26 cellular contexts compared by ENCODE assay signal in the genomic region with DNA sequence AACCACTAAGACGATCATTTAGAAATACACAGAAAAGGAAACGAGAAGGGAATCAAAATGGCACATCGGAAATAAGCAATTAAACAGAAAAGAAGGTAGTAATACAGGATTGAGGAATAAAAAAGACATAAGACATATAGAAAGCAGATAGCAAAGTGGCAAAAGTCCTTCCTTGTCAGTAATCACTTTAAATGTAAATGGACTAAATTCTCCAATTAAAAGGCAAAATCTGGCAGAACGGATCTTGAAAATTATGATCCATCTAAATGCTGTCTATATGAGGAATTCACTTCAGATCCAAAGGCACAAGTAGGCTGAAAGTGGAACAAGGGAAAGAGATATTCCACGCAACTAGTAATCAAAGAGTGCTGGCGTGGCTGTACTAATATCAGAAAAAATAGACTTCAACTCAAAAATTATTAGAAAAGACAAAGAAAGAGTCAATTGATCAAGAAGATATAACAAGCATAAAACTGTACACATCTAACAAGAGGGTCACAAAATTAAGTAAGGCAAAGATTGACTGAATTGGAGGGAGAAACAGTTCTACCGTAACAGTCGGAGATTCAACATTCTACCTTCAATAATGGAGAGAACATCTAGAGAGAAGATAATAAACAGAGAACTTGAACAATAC.
"Had no signal": no experiment of that assay in that cellular context is flagged by ENCODE, and none has a peak within 500 bp of the region (broad histone marks: within the 10 kb centered on the region; RNA-seq: fewer than 3 reads in every experiment).

No MANE protein-coding gene starts in this region.

- H3K36me3 ChIP-seq: pancreas, right lobe of liver, thoracic aorta, thyroid gland had no signal

- H3K4me1 ChIP-seq: pancreas, psoas muscle, right lobe of liver, sigmoid colon, stomach, thyroid gland, tibial nerve, upper lobe of left lung, vagina had no signal

- H3K9me3 ChIP-seq: neutrophil, right lobe of liver, thyroid gland had no signal

- H3K27ac Mint-ChIP-seq: natural killer cell treated with Interleukin-12 subunit alpha and Interleukin-12 subunit beta and Interleukin-15 and Interleukin-18, amount 100 ng/mL, for 72 hours; nephron progenitor cell; progenitor cell of endocrine pancreas; stimulated activated effector memory CD8-positive, alpha-beta T cell treated with anti-CD3 and anti-CD28 coated beads, Interleukin-12 subunit alpha, Interleukin-12 subunit beta, amount 100 ng/mL, for 72 hours; stimulated activated naive B cell treated with anti-CD40 and anti-IgM and Interleukin-4, amounts not matched to agents 10 μg/mL and 1 μg/mL and 100 μg/mL, for 72 hours; stimulated activated naive CD8-positive, alpha-beta T cell treated with anti-CD3 and anti-CD28 coated beads, Interleukin-15, Interleukin-2, amounts not matched to agents 100 ng/mL and 50 ng/mL, for 24 hours had no signal

- DNase-seq: nephron progenitor cell; nucleus accumbens; pancreas; psoas muscle; right lobe of liver; sigmoid colon; small intestine; stimulated activated CD4-positive, alpha-beta T cell treated with anti-CD3 and anti-CD28 coated beads, Interleukin-15, amount 100 ng/mL, for 24 hours; stimulated activated CD4-positive, alpha-beta T cell treated with anti-CD3 and anti-CD28 coated beads, Interleukin-2, amount 100 ng/mL, for 24 hours; stimulated activated CD4-positive, alpha-beta T cell treated with anti-CD3 and anti-CD28 coated beads, Interleukin-2, amount 100 ng/mL, for 48 hours; stimulated activated CD4-positive, alpha-beta T cell treated with anti-CD3 and anti-CD28 coated beads, Interleukin-4, amount 100 ng/mL, for 24 hours; stimulated activated naive B cell treated with anti-CD40 and anti-IgM and Interleukin-4, amounts not matched to agents 10 μg/mL and 1 μg/mL and 100 μg/mL, for 72 hours; stimulated activated naive CD4-positive, alpha-beta T cell treated with Interleukin-2 at 50 U/mL for 16 hours; thyroid gland; trophoblast cell; upper lobe of left lung had no signal

- H3K27me3 Mint-ChIP-seq: natural killer cell treated with Interleukin-12 subunit alpha and Interleukin-12 subunit beta and Interleukin-15 and Interleukin-18, amount 100 ng/mL, for 72 hours; progenitor cell of endocrine pancreas; stimulated activated naive B cell treated with anti-CD40 and anti-IgM and Interleukin-4, amounts not matched to agents 10 μg/mL and 1 μg/mL and 100 μg/mL, for 72 hours; stimulated activated naive CD8-positive, alpha-beta T cell treated with anti-CD3 and anti-CD28 coated beads, Interleukin-15, Interleukin-2, amounts not matched to agents 100 ng/mL and 50 ng/mL, for 24 hours had no signal

- H3K4me3 Mint-ChIP-seq: natural killer cell treated with Interleukin-12 subunit alpha and Interleukin-12 subunit beta and Interleukin-15 and Interleukin-18, amount 100 ng/mL, for 72 hours; nephron progenitor cell; neural crest cell; stimulated activated effector memory CD8-positive, alpha-beta T cell treated with anti-CD3 and anti-CD28 coated beads, Interleukin-12 subunit alpha, Interleukin-12 subunit beta, amount 100 ng/mL, for 72 hours; stimulated activated naive B cell treated with anti-CD40 and anti-IgM and Interleukin-4, amounts not matched to agents 10 μg/mL and 1 μg/mL and 100 μg/mL, for 72 hours; stimulated activated naive CD8-positive, alpha-beta T cell treated with anti-CD3 and anti-CD28 coated beads, Interleukin-15, Interleukin-2, amounts not matched to agents 100 ng/mL and 50 ng/mL, for 24 hours had no signal

- H3K4me3 ChIP-seq: pancreas, psoas muscle, right lobe of liver, sigmoid colon, stomach, thoracic aorta, thyroid gland, tibial nerve, upper lobe of left lung, vagina had no signal

- H3K27me3 ChIP-seq: neutrophil, pancreas, right lobe of liver, sigmoid colon, stomach, thyroid gland, tibial nerve, upper lobe of left lung, vagina had no signal
